In the genomic region with DNA sequence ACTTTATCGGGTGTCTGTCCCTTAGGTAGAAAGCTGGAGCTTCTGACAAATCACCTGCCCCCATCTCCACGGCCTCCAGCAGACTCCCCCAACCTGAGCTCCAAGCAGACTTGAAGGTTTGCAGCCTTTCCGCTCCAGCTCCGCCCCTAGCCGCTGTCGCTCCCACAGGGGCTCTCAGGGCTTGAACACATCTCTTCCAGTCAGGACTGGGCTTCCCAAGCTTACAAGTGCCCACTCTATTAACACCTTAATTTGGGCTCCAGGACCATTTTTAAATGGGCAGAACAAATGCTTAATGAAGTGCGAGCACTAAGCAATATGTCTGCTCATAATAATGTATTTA, we compare ENCODE assay signal across 15 cellular contexts.
"Had no signal": no experiment of that assay in that cellular context is flagged by ENCODE, and none has a peak within 500 bp of the region (broad histone marks: within the 10 kb centered on the region; RNA-seq: fewer than 3 reads in every experiment).

No MANE protein-coding gene starts in this region.

- DNase-seq: activated gamma-delta T cell; activated naive CD8-positive, alpha-beta T cell treated with anti-CD3 and anti-CD28 coated beads, Interleukin-2, amount 50 U/mL, for 24 hours; activated T-cell treated with anti-CD3 and anti-CD28 coated beads, Interleukin-2, amount 50 U/mL, for 1 hour; effector CD4-positive, alpha-beta T cell; left cardiac atrium; naive thymus-derived CD4-positive, alpha-beta T cell; psoas muscle; stimulated activated CD4-positive, alpha-beta T cell treated with anti-CD3 and anti-CD28 coated beads, Interleukin-4, amount 100 ng/mL, for 24 hours; stomach had no signal

- ATAC-seq: activated CD4-positive, CD25-positive, alpha-beta regulatory T cell treated with anti-CD3 and anti-CD28 coated beads, Interleukin-2, amount 50 U/mL, for 24 hours; activated naive CD8-positive, alpha-beta T cell treated with anti-CD3 and anti-CD28 coated beads, Interleukin-2, amount 50 U/mL, for 24 hours; psoas muscle had no signal

- H3K27ac ChIP-seq: ascending aorta, coronary artery, psoas muscle, stomach, uterus had no signal

- H3K4me1 ChIP-seq: uterus had no signal

- H3K9me3 Mint-ChIP-seq: activated naive CD8-positive, alpha-beta T cell treated with anti-CD3 and anti-CD28 coated beads, Interleukin-2, amount 50 U/mL, for 24 hours; naive thymus-derived CD4-positive, alpha-beta T cell; T-helper 2 cell treated with Interferon-gamma antibody and Interleukin-4, amounts not matched to agents 5 μg/mL and 100 μg/mL, for 36 hours had no signal

- H3K4me1 Mint-ChIP-seq: activated naive CD8-positive, alpha-beta T cell treated with anti-CD3 and anti-CD28 coated beads, Interleukin-2, amount 50 U/mL, for 24 hours had no signal

- H3K27me3 ChIP-seq: ascending aorta, stomach, uterus had no signal

- H3K36me3 Mint-ChIP-seq: naive thymus-derived CD4-positive, alpha-beta T cell had no signal

- H3K9me3 ChIP-seq: ascending aorta, psoas muscle, stomach, uterus had no signal

- H3K27me3 Mint-ChIP-seq: activated naive CD8-positive, alpha-beta T cell treated with anti-CD3 and anti-CD28 coated beads, Interleukin-2, amount 50 U/mL, for 24 hours; naive thymus-derived CD4-positive, alpha-beta T cell had no signal

- H3K27ac Mint-ChIP-seq: activated naive CD8-positive, alpha-beta T cell treated with anti-CD3 and anti-CD28 coated beads, Interleukin-2, amount 50 U/mL, for 24 hours; T-helper 2 cell treated with Interferon-gamma antibody and Interleukin-4, amounts not matched to agents 5 μg/mL and 100 μg/mL, for 36 hours had no signal

- H3K4me3 Mint-ChIP-seq: activated naive CD8-positive, alpha-beta T cell treated with anti-CD3 and anti-CD28 coated beads, Interleukin-2, amount 50 U/mL, for 24 hours; naive thymus-derived CD4-positive, alpha-beta T cell; T-helper 2 cell treated with Interferon-gamma antibody and Interleukin-4, amounts not matched to agents 5 μg/mL and 100 μg/mL, for 36 hours had no signal

- H3K36me3 ChIP-seq: uterus had no signal

- H3K4me3 ChIP-seq: ascending aorta, coronary artery, lung, psoas muscle, stomach, uterus had no signal
